14 cellular contexts compared by ENCODE assay signal in genomic region chr11:69962152-69962551, GRCh38.
DNase-seq lines count a peak whose midpoint lies in the region; ATAC-seq and TF ChIP-seq lines count a peak whose summit lies in the region.
"Had no signal": no experiment of that assay in that cellular context is flagged by ENCODE, and none has a peak within 500 bp of the region (broad histone marks: within the 10 kb centered on the region; RNA-seq: fewer than 3 reads in every experiment).

No MANE protein-coding gene starts in this region.

- TF ChIP-seq CTCF in heart left ventricle (IDR thresholded peaks at IDR 0.05) (no peak), left ventricle myocardium inferior (IDR thresholded peaks at IDR 0.05; ENCODE audit: borderline replicate concordance) (no peak), fibroblast of mammary gland (conservative IDR thresholded peaks at IDR 0.05; ENCODE audit: control insufficient read depth, insufficient read depth, low read depth, low read length) (no peak)

- no peaks in the 10 kb centered on the region for H3K36me3 Mint-ChIP-seq in activated T-helper 17 cell treated with anti-CD3 and anti-CD28 coated beads, Interleukin-2, amount 50 U/mL, for 72 hours (ENCODE audit: low read depth)

- no peaks in the 10 kb centered on the region for H3K4me1 Mint-ChIP-seq in activated T-helper 17 cell treated with anti-CD3 and anti-CD28 coated beads, Interleukin-2, amount 50 U/mL, for 72 hours

- H3K27ac ChIP-seq in heart left ventricle (no peak overlapping the region), left ventricle myocardium inferior (replicated peaks) (no peak overlapping the region), SJSA1 (peak overlapping the region; percentile 57)
- H3K27ac ChIP-seq: thyroid gland had no signal

- no peaks in the 10 kb centered on the region for H3K9me3 Mint-ChIP-seq in activated T-helper 17 cell treated with anti-CD3 and anti-CD28 coated beads, Interleukin-2, amount 50 U/mL, for 72 hours

- H3K4me1 ChIP-seq in heart left ventricle: no peaks in the 10 kb centered on the region
- H3K4me1 ChIP-seq in left ventricle myocardium inferior: no peaks in the 10 kb centered on the region
- peaks cover 52% of the 10 kb centered on the region for H3K4me1 ChIP-seq in SJSA1 (replicated peaks)
- H3K4me1 ChIP-seq: thyroid gland had no signal

- H3K36me3 ChIP-seq in heart left ventricle (no peaks in the 10 kb centered on the region), left ventricle myocardium inferior (no peaks in the 10 kb centered on the region), SJSA1 (no peaks in the 10 kb centered on the region)
- H3K36me3 ChIP-seq: thyroid gland had no signal

- TF ChIP-seq POLR2A in heart left ventricle (IDR thresholded peaks at IDR 0.05): no peak

- H3K27me3 ChIP-seq in heart left ventricle (no peaks in the 10 kb centered on the region), left ventricle myocardium inferior (ENCODE audit: low read depth) (peaks cover 24% of the 10 kb centered on the region), SJSA1 (replicated peaks) (no peaks in the 10 kb centered on the region)
- H3K27me3 ChIP-seq: thyroid gland had no signal

- no peak overlapping the region for H3K4me3 Mint-ChIP-seq in activated T-helper 17 cell treated with anti-CD3 and anti-CD28 coated beads, Interleukin-2, amount 50 U/mL, for 72 hours
- H3K4me3 Mint-ChIP-seq: activated CD8-positive, alpha-beta T cell treated with anti-CD3 and anti-CD28 coated beads, Interleukin-2, amount 10 ng/mL, durations not matched to agents 7 days and 5 days had no signal

- no peak overlapping the region for H3K4me3 ChIP-seq in heart left ventricle
- H3K4me3 ChIP-seq in left ventricle myocardium inferior: no peak overlapping the region
- no peak overlapping the region for H3K4me3 ChIP-seq in SJSA1
- H3K4me3 ChIP-seq in fibroblast of mammary gland (ENCODE audit: control insufficient read depth, low read depth, low read length): no peak overlapping the region
- H3K4me3 ChIP-seq: thyroid gland had no signal

- DNase-seq in heart left ventricle (peak in 2 of 5 donors; percentile 44 to 61), left ventricle myocardium inferior (no peak), SJSA1 (ENCODE audit: low read depth in 1 of 2, low spot score in 2 of 2) (peak; percentile 97 to 99), fibroblast of mammary gland (ENCODE audit: low read depth) (peak; percentile 29), NCI-H2227 (lab: John Stamatoyannopoulos, UW; ENCODE audit: unreplicated experiment) (no peak)
- DNase-seq in activated CD4-positive, alpha-beta T cell treated with anti-CD3 and anti-CD28 coated beads for 1 hour: no peak
- DNase-seq: activated CD8-positive, alpha-beta T cell treated with anti-CD3 and anti-CD28 coated beads, Interleukin-2, amount 10 ng/mL, durations not matched to agents 7 days and 5 days; caudate nucleus; DMS 273 treated with DMSO at 0.1 percent for 48 hours; NCI-H345; thyroid gland had no signal

- H3K27me3 Mint-ChIP-seq in activated T-helper 17 cell treated with anti-CD3 and anti-CD28 coated beads, Interleukin-2, amount 50 U/mL, for 72 hours: peaks cover 12% of the 10 kb centered on the region

- H3K9me3 ChIP-seq in heart left ventricle (peaks cover 0 to 11% (median 0%) of the 10 kb centered on the region in 12 donors), left ventricle myocardium inferior (replicated peaks) (peaks cover 9% of the 10 kb centered on the region), SJSA1 (replicated peaks) (no peaks in the 10 kb centered on the region)
- H3K9me3 ChIP-seq: thyroid gland had no signal

- no peak overlapping the region for H3K27ac Mint-ChIP-seq in activated T-helper 17 cell treated with anti-CD3 and anti-CD28 coated beads, Interleukin-2, amount 50 U/mL, for 72 hours
- H3K27ac Mint-ChIP-seq: activated CD8-positive, alpha-beta T cell treated with anti-CD3 and anti-CD28 coated beads, Interleukin-2, amount 10 ng/mL, durations not matched to agents 7 days and 5 days had no signal

- WGBS in heart left ventricle, 4 donors: 61 to 71% (median 66%) methylated on average over 9 of the region's 9 CpGs

- ATAC-seq in heart left ventricle: peak in 3 of 4 donors; percentile 28 to 50 (median 50)
- ATAC-seq in activated T-helper 17 cell treated with anti-CD3 and anti-CD28 coated beads, Interleukin-2, amount 50 U/mL, for 72 hours (replicated peaks): no peak
- no peak for ATAC-seq in HG03108 (IDR thresholded peaks at IDR 0.05; ENCODE audit: unreplicated experiment)
- ATAC-seq: activated CD8-positive, alpha-beta T cell treated with anti-CD3 and anti-CD28 coated beads, Interleukin-2, amount 10 ng/mL, durations not matched to agents 7 days and 5 days; Panc1 had no signal

- intact Hi-C loops in heart left ventricle (cut with DNase I) (no loop called here), left ventricle myocardium inferior (cut with micrococcal nuclease) (no loop called here)

Comparison
In these comparisons a context has a peak if more than half of its experiments do, and no peak if none do; other contexts are left out.
1. ATAC-seq: peak in heart left ventricle (3 of 4); none in activated T-helper 17 cell treated with anti-CD3 and anti-CD28 coated beads, Interleukin-2, amount 50 U/mL, for 72 hours (single experiment) and HG03108 (single experiment).
2. DNase-seq: peak in SJSA1 (2 of 2) and fibroblast of mammary gland (single experiment); none in left ventricle myocardium inferior (single experiment), activated CD4-positive, alpha-beta T cell treated with anti-CD3 and anti-CD28 coated beads for 1 hour (single experiment) and NCI-H2227 (single experiment).